In the genomic region with DNA sequence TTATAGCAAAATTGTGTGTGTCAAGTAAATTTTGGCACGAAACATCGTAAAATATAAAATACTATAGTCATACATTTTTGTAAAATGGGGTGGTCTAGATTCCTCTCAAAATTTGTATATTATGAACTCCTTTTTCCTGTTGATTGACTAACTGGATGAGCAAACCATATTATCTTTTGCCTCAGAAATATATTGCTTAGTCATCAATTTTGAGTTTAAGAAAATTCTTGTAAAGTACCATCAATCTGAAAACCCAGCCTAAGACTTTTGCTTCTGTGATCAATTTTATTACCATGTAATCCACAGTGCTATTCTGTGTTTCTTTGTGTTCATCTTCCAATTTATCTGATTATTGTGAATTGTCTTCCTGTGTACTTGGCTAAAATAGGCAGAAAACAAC, we compare ENCODE assay signal across 9 cellular contexts.
"Had no signal": no experiment of that assay in that cellular context is flagged by ENCODE, and none has a peak within 500 bp of the region (broad histone marks: within the 10 kb centered on the region; RNA-seq: fewer than 3 reads in every experiment).

No MANE protein-coding gene starts in this region.

- H2AFZ ChIP-seq: GM23338 had no signal

- H3K9me3 Mint-ChIP-seq: GM23338, HFFc6 had no signal

- H3K9me3 ChIP-seq: HAP-1 had no signal

- H3K4me3 Mint-ChIP-seq: GM23338, HFFc6 had no signal

- H3K27ac ChIP-seq: KMS-11 had no signal

- FAIRE-seq: HTR-8/SVneo had no signal

- H3K4me3 ChIP-seq: GM23338, HAP-1 had no signal

- H3K9ac ChIP-seq: KMS-11 had no signal

- ATAC-seq: GM23338, HCT116 had no signal

- H3K36me3 ChIP-seq: HAP-1 had no signal

- H3K4me2 ChIP-seq: GM23338, KMS-11 had no signal

- DNase-seq: H7, HFFc6, Karpas-422, KBM-7 had no signal

- H3K27ac Mint-ChIP-seq: GM23338, HFFc6 had no signal
